ENCODE assay signal across 1 cellular context in the genomic region with DNA sequence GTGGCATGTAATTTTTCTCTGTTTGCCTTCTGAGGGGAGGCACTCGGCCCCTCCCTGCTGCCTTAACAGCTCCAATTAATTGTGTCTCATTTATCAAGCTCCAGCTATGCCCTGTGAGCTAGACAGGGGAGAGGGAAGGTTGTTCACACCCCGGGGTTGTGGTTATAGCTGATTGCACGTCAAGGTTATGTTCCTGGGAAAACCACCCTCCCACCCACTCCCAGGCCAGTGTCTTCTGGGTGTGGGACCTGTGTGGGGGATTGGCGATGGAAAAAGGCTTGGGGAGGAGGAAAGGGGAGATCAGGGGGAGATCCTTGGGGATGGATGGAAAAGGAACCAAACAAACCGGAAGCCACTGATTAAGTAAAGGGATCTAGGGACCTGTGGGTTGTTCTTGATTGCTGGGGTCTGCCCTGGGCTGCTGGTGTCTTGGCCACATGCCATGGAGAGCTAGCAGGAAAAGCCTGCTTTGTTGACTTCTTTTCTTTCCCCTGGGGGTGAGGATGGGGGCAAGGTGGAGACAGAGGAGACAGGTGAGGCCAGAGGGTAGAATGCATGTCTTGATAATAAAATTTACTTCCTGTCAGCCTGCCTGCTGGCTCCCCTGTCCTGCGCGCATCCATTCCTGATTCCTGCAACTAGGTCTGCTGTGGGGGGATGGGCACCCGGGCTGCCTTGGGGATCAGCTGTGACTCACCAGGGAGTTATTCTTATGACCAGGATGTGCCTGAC.
A peak's percentile ranks its signal among the peaks of the same experiment; 100 is the strongest.
TF ChIP-seq lines count a peak whose summit lies in the region.

No MANE protein-coding gene starts in this region.

TF ChIP-seq in HepG2, 621 proteins besides CTCF, POLR2A, EP300 and RAD21 (continued from another document and continues in another):
- TF ChIP-seq, protein P1, sequence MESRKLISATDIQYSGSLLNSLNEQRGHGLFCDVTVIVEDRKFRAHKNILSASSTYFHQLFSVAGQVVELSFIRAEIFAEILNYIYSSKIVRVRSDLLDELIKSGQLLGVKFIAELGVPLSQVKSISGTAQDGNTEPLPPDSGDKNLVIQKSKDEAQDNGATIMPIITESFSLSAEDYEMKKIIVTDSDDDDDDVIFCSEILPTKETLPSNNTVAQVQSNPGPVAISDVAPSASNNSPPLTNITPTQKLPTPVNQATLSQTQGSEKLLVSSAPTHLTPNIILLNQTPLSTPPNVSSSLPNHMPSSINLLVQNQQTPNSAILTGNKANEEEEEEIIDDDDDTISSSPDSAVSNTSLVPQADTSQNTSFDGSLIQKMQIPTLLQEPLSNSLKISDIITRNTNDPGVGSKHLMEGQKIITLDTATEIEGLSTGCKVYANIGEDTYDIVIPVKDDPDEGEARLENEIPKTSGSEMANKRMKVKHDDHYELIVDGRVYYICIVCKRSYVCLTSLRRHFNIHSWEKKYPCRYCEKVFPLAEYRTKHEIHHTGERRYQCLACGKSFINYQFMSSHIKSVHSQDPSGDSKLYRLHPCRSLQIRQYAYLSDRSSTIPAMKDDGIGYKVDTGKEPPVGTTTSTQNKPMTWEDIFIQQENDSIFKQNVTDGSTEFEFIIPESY (CRISPR knock-in tag; IDR thresholded peaks at IDR 0.05) = peak; percentile 66; the same call in 1 of the 2 replicates
- TF ChIP-seq ZNF563 (CRISPR knock-in tag; IDR thresholded peaks at IDR 0.05) = 0 out of 2 replicates have a peak, but pooled peaks have one; percentile 43
- TF ChIP-seq ZBTB38 (CRISPR knock-in tag; IDR thresholded peaks at IDR 0.05) = peak; percentile 80
- no peak for TF ChIP-seq ZBTB21 (CRISPR knock-in tag; IDR thresholded peaks at IDR 0.05)
- TF ChIP-seq ZNF260 (CRISPR knock-in tag; IDR thresholded peaks at IDR 0.05; ENCODE audit: borderline replicate concordance, low read depth) = no peak
- TF ChIP-seq, protein P2, sequence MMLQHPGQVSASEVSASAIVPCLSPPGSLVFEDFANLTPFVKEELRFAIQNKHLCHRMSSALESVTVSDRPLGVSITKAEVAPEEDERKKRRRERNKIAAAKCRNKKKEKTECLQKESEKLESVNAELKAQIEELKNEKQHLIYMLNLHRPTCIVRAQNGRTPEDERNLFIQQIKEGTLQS (CRISPR knock-in tag; IDR thresholded peaks at IDR 0.05) = peak; percentile 69
- no peak for TF ChIP-seq ERF (CRISPR knock-in tag; IDR thresholded peaks at IDR 0.05)
- no peak for TF ChIP-seq SOX6 (IDR thresholded peaks at IDR 0.05)
- 0 out of 2 replicates have a peak, but pooled peaks have one; percentile 32 for TF ChIP-seq SOX6 (CRISPR knock-in tag; IDR thresholded peaks at IDR 0.05)
- peak; percentile 71 for TF ChIP-seq SAP130 (CRISPR knock-in tag; IDR thresholded peaks at IDR 0.05; ENCODE audit: low read depth)
- TF ChIP-seq KDM1A (CRISPR knock-in tag; IDR thresholded peaks at IDR 0.05) = peak; percentile 45; the same call in 1 of the 2 replicates
- TF ChIP-seq HDAC2 (CRISPR knock-in tag; IDR thresholded peaks at IDR 0.05) = peak; percentile 28; the same call in 1 of the 2 replicates
- peak; percentile 98 for TF ChIP-seq FOSL2 (CRISPR knock-in tag; IDR thresholded peaks at IDR 0.05)
- peak; percentile 83 for TF ChIP-seq PRPF4 (IDR thresholded peaks at IDR 0.05; ENCODE audit: low read depth, low read length, poor library complexity, severe bottlenecking)
- TF ChIP-seq, protein P3, sequence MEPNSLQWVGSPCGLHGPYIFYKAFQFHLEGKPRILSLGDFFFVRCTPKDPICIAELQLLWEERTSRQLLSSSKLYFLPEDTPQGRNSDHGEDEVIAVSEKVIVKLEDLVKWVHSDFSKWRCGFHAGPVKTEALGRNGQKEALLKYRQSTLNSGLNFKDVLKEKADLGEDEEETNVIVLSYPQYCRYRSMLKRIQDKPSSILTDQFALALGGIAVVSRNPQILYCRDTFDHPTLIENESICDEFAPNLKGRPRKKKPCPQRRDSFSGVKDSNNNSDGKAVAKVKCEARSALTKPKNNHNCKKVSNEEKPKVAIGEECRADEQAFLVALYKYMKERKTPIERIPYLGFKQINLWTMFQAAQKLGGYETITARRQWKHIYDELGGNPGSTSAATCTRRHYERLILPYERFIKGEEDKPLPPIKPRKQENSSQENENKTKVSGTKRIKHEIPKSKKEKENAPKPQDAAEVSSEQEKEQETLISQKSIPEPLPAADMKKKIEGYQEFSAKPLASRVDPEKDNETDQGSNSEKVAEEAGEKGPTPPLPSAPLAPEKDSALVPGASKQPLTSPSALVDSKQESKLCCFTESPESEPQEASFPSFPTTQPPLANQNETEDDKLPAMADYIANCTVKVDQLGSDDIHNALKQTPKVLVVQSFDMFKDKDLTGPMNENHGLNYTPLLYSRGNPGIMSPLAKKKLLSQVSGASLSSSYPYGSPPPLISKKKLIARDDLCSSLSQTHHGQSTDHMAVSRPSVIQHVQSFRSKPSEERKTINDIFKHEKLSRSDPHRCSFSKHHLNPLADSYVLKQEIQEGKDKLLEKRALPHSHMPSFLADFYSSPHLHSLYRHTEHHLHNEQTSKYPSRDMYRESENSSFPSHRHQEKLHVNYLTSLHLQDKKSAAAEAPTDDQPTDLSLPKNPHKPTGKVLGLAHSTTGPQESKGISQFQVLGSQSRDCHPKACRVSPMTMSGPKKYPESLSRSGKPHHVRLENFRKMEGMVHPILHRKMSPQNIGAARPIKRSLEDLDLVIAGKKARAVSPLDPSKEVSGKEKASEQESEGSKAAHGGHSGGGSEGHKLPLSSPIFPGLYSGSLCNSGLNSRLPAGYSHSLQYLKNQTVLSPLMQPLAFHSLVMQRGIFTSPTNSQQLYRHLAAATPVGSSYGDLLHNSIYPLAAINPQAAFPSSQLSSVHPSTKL (CRISPR knock-in tag; IDR thresholded peaks at IDR 0.05) = peak; percentile 75
- no peak for TF ChIP-seq ZBTB7A (CRISPR knock-in tag; IDR thresholded peaks at IDR 0.05)
- 0 out of 2 replicates have a peak, but pooled peaks have one; percentile 25 for TF ChIP-seq HES4 (CRISPR knock-in tag; IDR thresholded peaks at IDR 0.05; ENCODE audit: borderline replicate concordance)
- TF ChIP-seq, protein P4, sequence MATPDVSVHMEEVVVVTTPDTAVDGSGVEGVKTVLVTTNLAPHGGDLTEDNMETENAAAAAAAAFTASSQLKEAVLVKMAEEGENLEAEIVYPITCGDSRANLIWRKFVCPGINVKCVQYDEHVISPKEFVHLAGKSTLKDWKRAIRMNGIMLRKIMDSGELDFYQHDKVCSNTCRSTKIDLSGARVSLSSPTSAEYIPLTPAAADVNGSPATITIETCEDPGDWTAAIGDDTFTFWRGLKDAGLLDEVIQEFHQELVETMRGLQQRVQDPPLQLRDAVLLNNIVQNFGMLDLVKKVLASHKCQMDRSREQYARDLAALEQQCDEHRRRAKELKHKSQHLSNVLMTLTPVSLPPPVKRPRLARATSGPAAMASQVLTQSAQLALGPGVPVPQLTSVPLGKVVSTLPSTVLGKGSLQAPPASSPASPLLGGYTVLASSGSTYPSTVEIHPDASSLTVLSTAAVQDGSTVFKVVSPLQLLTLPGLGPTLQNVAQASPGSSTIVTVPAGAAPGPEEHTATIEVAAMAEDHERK (CRISPR knock-in tag; IDR thresholded peaks at IDR 0.05; ENCODE audit: low read depth) = no peak
- no peak for TF ChIP-seq ZNF432 (CRISPR knock-in tag; IDR thresholded peaks at IDR 0.05; ENCODE audit: borderline replicate concordance)
- peak; percentile 38; the same call in 1 of the 2 replicates for TF ChIP-seq KDM2A (CRISPR knock-in tag; IDR thresholded peaks at IDR 0.05; ENCODE audit: borderline replicate concordance, low read depth)
- TF ChIP-seq, protein P5, sequence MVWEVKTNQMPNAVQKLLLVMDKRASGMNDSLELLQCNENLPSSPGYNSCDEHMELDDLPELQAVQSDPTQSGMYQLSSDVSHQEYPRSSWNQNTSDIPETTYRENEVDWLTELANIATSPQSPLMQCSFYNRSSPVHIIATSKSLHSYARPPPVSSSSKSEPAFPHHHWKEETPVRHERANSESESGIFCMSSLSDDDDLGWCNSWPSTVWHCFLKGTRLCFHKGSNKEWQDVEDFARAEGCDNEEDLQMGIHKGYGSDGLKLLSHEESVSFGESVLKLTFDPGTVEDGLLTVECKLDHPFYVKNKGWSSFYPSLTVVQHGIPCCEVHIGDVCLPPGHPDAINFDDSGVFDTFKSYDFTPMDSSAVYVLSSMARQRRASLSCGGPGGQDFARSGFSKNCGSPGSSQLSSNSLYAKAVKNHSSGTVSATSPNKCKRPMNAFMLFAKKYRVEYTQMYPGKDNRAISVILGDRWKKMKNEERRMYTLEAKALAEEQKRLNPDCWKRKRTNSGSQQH (CRISPR knock-in tag; IDR thresholded peaks at IDR 0.05; ENCODE audit: low read depth) = 0 out of 2 replicates have a peak, but pooled peaks have one; percentile 37
- no peak for TF ChIP-seq NFYB (CRISPR knock-in tag; IDR thresholded peaks at IDR 0.05)
- TF ChIP-seq ZNF431 (CRISPR knock-in tag; IDR thresholded peaks at IDR 0.05; ENCODE audit: borderline replicate concordance, low read depth) = no peak
- peak; percentile 92; the same call in 1 of the 2 replicates for TF ChIP-seq ZNF335 (CRISPR knock-in tag; IDR thresholded peaks at IDR 0.05)
- no peak for TF ChIP-seq HMG20A (CRISPR knock-in tag; IDR thresholded peaks at IDR 0.05; ENCODE audit: borderline replicate concordance)
- TF ChIP-seq, protein P6, sequence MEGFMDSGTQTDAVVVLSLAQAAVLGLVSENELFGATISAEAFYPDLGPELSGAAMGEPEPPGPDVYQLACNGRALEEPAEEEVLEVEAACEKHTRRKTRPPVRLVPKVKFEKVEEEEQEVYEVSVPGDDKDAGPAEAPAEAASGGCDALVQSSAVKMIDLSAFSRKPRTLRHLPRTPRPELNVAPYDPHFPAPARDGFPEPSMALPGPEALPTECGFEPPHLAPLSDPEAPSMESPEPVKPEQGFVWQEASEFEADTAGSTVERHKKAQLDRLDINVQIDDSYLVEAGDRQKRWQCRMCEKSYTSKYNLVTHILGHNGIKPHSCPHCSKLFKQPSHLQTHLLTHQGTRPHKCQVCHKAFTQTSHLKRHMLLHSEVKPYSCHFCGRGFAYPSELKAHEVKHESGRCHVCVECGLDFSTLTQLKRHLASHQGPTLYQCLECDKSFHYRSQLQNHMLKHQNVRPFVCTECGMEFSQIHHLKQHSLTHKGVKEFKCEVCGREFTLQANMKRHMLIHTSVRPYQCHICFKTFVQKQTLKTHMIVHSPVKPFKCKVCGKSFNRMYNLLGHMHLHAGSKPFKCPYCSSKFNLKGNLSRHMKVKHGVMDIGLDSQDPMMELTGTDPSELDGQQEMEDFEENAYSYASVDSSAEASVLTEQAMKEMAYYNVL (CRISPR knock-in tag; IDR thresholded peaks at IDR 0.05; ENCODE audit: borderline replicate concordance) = no peak
- TF ChIP-seq, protein P7, sequence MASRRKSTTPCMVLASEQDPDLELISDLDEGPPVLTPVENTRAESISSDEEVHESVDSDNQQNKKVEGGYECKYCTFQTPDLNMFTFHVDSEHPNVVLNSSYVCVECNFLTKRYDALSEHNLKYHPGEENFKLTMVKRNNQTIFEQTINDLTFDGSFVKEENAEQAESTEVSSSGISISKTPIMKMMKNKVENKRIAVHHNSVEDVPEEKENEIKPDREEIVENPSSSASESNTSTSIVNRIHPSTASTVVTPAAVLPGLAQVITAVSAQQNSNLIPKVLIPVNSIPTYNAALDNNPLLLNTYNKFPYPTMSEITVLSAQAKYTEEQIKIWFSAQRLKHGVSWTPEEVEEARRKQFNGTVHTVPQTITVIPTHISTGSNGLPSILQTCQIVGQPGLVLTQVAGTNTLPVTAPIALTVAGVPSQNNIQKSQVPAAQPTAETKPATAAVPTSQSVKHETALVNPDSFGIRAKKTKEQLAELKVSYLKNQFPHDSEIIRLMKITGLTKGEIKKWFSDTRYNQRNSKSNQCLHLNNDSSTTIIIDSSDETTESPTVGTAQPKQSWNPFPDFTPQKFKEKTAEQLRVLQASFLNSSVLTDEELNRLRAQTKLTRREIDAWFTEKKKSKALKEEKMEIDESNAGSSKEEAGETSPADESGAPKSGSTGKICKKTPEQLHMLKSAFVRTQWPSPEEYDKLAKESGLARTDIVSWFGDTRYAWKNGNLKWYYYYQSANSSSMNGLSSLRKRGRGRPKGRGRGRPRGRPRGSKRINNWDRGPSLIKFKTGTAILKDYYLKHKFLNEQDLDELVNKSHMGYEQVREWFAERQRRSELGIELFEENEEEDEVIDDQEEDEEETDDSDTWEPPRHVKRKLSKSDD (CRISPR knock-in tag; IDR thresholded peaks at IDR 0.05; ENCODE audit: low read depth) = no peak
- TF ChIP-seq, protein P8, sequence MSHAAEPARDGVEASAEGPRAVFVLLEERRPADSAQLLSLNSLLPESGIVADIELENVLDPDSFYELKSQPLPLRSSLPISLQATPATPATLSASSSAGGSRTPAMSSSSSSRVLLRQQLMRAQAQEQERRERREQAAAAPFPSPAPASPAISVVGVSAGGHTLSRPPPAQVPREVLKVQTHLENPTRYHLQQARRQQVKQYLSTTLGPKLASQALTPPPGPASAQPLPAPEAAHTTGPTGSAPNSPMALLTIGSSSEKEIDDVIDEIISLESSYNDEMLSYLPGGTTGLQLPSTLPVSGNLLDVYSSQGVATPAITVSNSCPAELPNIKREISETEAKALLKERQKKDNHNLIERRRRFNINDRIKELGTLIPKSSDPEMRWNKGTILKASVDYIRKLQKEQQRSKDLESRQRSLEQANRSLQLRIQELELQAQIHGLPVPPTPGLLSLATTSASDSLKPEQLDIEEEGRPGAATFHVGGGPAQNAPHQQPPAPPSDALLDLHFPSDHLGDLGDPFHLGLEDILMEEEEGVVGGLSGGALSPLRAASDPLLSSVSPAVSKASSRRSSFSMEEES (CRISPR knock-in tag; IDR thresholded peaks at IDR 0.05) = 0 out of 2 replicates have a peak, but pooled peaks have one; percentile 22
- TF ChIP-seq ZBTB7B (CRISPR knock-in tag; IDR thresholded peaks at IDR 0.05) = no peak
- TF ChIP-seq ZSCAN9 (CRISPR knock-in tag; IDR thresholded peaks at IDR 0.05; ENCODE audit: borderline replicate concordance) = 0 out of 2 replicates have a peak, but pooled peaks have one; percentile 17
- TF ChIP-seq SMC3 (IDR thresholded peaks at IDR 0.05; ENCODE audit: low read length) = no peak
- TF ChIP-seq SKI (IDR thresholded peaks at IDR 0.05; ENCODE audit: partially characterized antibody) = peak; percentile 13
- TF ChIP-seq RORA (CRISPR knock-in tag; IDR thresholded peaks at IDR 0.05) = no peak
- TF ChIP-seq ZNF747 (CRISPR knock-in tag; IDR thresholded peaks at IDR 0.05; ENCODE audit: borderline replicate concordance) = no peak
- TF ChIP-seq ZC3H13 (CRISPR knock-in tag; IDR thresholded peaks at IDR 0.05) = no peak
- TF ChIP-seq NONO (IDR thresholded peaks at IDR 0.05) = no peak
- no peak for TF ChIP-seq NONO (CRISPR knock-in tag; conservative IDR thresholded peaks at IDR 0.05)
- TF ChIP-seq, protein P9, sequence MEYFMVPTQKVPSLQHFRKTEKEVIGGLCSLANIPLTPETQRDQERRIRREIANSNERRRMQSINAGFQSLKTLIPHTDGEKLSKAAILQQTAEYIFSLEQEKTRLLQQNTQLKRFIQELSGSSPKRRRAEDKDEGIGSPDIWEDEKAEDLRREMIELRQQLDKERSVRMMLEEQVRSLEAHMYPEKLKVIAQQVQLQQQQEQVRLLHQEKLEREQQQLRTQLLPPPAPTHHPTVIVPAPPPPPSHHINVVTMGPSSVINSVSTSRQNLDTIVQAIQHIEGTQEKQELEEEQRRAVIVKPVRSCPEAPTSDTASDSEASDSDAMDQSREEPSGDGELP (IDR thresholded peaks at IDR 0.05; ENCODE audit: borderline replicate concordance, low read depth) = peak; percentile 95
- peak; percentile 57 for TF ChIP-seq MED1 (CRISPR knock-in tag; IDR thresholded peaks at IDR 0.05)
- TF ChIP-seq KDM5A (IDR thresholded peaks at IDR 0.05; ENCODE audit: borderline replicate concordance, low read length) = no peak
- TF ChIP-seq, protein P10, sequence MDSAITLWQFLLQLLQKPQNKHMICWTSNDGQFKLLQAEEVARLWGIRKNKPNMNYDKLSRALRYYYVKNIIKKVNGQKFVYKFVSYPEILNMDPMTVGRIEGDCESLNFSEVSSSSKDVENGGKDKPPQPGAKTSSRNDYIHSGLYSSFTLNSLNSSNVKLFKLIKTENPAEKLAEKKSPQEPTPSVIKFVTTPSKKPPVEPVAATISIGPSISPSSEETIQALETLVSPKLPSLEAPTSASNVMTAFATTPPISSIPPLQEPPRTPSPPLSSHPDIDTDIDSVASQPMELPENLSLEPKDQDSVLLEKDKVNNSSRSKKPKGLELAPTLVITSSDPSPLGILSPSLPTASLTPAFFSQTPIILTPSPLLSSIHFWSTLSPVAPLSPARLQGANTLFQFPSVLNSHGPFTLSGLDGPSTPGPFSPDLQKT (CRISPR knock-in tag; IDR thresholded peaks at IDR 0.05; ENCODE audit: borderline replicate concordance) = no peak
